Comparison of ENCODE assay signal across 8 cellular contexts in genomic region chrX:20224814-20225487, GRCh38. TPM values are rescaled to one million over a fixed set of nuclear protein-coding genes. Genes with fewer than 3 reads are reported as not detected.
DNase-seq lines count a peak whose midpoint lies in the region; ATAC-seq and TF ChIP-seq lines count a peak whose summit lies in the region.

No MANE protein-coding gene starts in this region.

- H3K4me3 ChIP-seq in GM12865 (ENCODE audit: low read depth, low read length) (no peak overlapping the region), brain microvascular endothelial cell (ENCODE audit: low read depth, low read length) (no peak overlapping the region)

- ATAC-seq in GM21390 (IDR thresholded peaks at IDR 0.05; ENCODE audit: unreplicated experiment) (peak; percentile 87), HG03520 (IDR thresholded peaks at IDR 0.05; ENCODE audit: unreplicated experiment) (peak; percentile 81)

- TF ChIP-seq CTCF in GM12865 (IDR thresholded peaks at IDR 0.05; ENCODE audit: insufficient read depth, low read depth, low read length, missing control alignments) (no peak), brain microvascular endothelial cell (IDR thresholded peaks at IDR 0.05; ENCODE audit: low read depth, low read length, missing control alignments) (no peak)

- peak; percentile 54 for DNase-seq in GM12865 (ENCODE audit: low read depth)
- DNase-seq in fibroblast of peridontal ligament (ENCODE audit: extremely low read depth): peak; percentile 41
- DNase-seq in SHP77 treated with DMSO at 0.1 percent for 48 hours (lab: John Stamatoyannopoulos, UW): no peak
- no peak for DNase-seq in HuH-7.5 (ENCODE audit: low spot score)
- DNase-seq in HT-29 (ENCODE audit: low spot score): no peak
- DNase-seq in brain microvascular endothelial cell: no peak

- H3K27ac ChIP-seq in brain microvascular endothelial cell: no peak overlapping the region

- H3K36me3 ChIP-seq in brain microvascular endothelial cell (replicated peaks): no peaks in the 10 kb centered on the region

- in situ Hi-C loops in brain microvascular endothelial cell (cut with HindIII; ENCODE audit: low pct_ligation_motif_present, low sequenced_read_pairs): no loop called here

- no peaks in the 10 kb centered on the region for H3K27me3 ChIP-seq in brain microvascular endothelial cell (replicated peaks)

RNA-seq across cellular contexts. Expression of gene RPS6KA3, which starts 41.8 kb away (rescaled TPM):
- total RNA-seq in HT-29 (2014; rRNA removed; shearing (Covaris generic)): 16.0 and 18.0 TPM in 2 replicates

Comparison
In these comparisons a context has a peak if more than half of its experiments do, and no peak if none do; other contexts are left out.
1. DNase-seq: peak in GM12865 (single experiment) and fibroblast of peridontal ligament (single experiment); none in SHP77 treated with DMSO at 0.1 percent for 48 hours (single experiment), HuH-7.5 (single experiment), HT-29 (single experiment) and brain microvascular endothelial cell (single experiment).